14 cellular contexts compared by ENCODE assay signal in genomic region chr16:1292208-1292607, GRCh38. TPM values are rescaled to one million over a fixed set of nuclear protein-coding genes. Genes with fewer than 3 reads are reported as not detected.
"Had no signal": no experiment of that assay in that cellular context is flagged by ENCODE, and none has a peak within 500 bp of the region (broad histone marks: within the 10 kb centered on the region; RNA-seq: fewer than 3 reads in every experiment).

No MANE protein-coding gene starts in this region.

RNA-seq across cellular contexts. Expression of gene TPSD1, which starts 36.3 kb away (rescaled TPM):
- total RNA-seq: activated B cell treated with CpG ODN at 0.5 μM for 24 hours; activated CD4-positive, alpha-beta memory T cell treated with anti-CD3 and anti-CD28 coated beads for 36 hours; activated CD4-positive, alpha-beta memory T cell treated with anti-CD3 and anti-CD28 coated beads, Interleukin-2, amount 10 ng/mL, durations not matched to agents 7 days and 5 days; activated CD4-positive, alpha-beta T cell treated with anti-CD3 and anti-CD28 coated beads for 36 hours; activated CD4-positive, alpha-beta T cell treated with anti-CD3 and anti-CD28 coated beads, Interleukin-2, amount 10 ng/mL, durations not matched to agents 24 days and 14 days; activated CD4-positive, alpha-beta T cell treated with anti-CD3 and anti-CD28 coated beads, Interleukin-2, amount 10 ng/mL, durations not matched to agents 7 days and 5 days; activated CD8-positive, alpha-beta memory T cell treated with anti-CD3 and anti-CD28 coated beads for 36 hours; activated CD8-positive, alpha-beta memory T cell treated with anti-CD3 and anti-CD28 coated beads, Interleukin-2, amount 10 ng/mL, durations not matched to agents 7 days and 5 days; activated CD8-positive, alpha-beta T cell treated with anti-CD3 and anti-CD28 coated beads for 36 hours; activated CD8-positive, alpha-beta T cell treated with anti-CD3 and anti-CD28 coated beads, Interleukin-2, amount 10 ng/mL, durations not matched to agents 7 days and 5 days; T-helper 1 cell treated with Interleukin-12 subunit alpha and Interleukin-12 subunit beta and Interleukin-4 antibody, amounts not matched to agents 30 ng/mL and 1 ng/mL, for 36 hours; T-helper 17 cell; T-helper 2 cell treated with Interferon-gamma antibody and Interleukin-4, amounts not matched to agents 100 ng/mL and 5 ng/mL, for 36 hours had no signal

RNA-seq across cellular contexts. Expression of gene TPSAB1, which starts 51.7 kb away (rescaled TPM):
- total RNA-seq: activated B cell treated with CpG ODN at 0.5 μM for 24 hours; activated CD4-positive, alpha-beta memory T cell treated with anti-CD3 and anti-CD28 coated beads for 36 hours; activated CD4-positive, alpha-beta memory T cell treated with anti-CD3 and anti-CD28 coated beads, Interleukin-2, amount 10 ng/mL, durations not matched to agents 7 days and 5 days; activated CD4-positive, alpha-beta T cell treated with anti-CD3 and anti-CD28 coated beads for 36 hours; activated CD4-positive, alpha-beta T cell treated with anti-CD3 and anti-CD28 coated beads, Interleukin-2, amount 10 ng/mL, durations not matched to agents 24 days and 14 days; activated CD4-positive, alpha-beta T cell treated with anti-CD3 and anti-CD28 coated beads, Interleukin-2, amount 10 ng/mL, durations not matched to agents 7 days and 5 days; activated CD8-positive, alpha-beta memory T cell treated with anti-CD3 and anti-CD28 coated beads for 36 hours; activated CD8-positive, alpha-beta memory T cell treated with anti-CD3 and anti-CD28 coated beads, Interleukin-2, amount 10 ng/mL, durations not matched to agents 7 days and 5 days; activated CD8-positive, alpha-beta T cell treated with anti-CD3 and anti-CD28 coated beads for 36 hours; activated CD8-positive, alpha-beta T cell treated with anti-CD3 and anti-CD28 coated beads, Interleukin-2, amount 10 ng/mL, durations not matched to agents 7 days and 5 days; T-helper 1 cell treated with Interleukin-12 subunit alpha and Interleukin-12 subunit beta and Interleukin-4 antibody, amounts not matched to agents 30 ng/mL and 1 ng/mL, for 36 hours; T-helper 17 cell; T-helper 2 cell treated with Interferon-gamma antibody and Interleukin-4, amounts not matched to agents 100 ng/mL and 5 ng/mL, for 36 hours; WTC11 had no signal
